8 cellular contexts compared by ENCODE assay signal in genomic region chr11:96307748-96308133, GRCh38. TPM values are rescaled to one million over a fixed set of nuclear protein-coding genes. Genes with fewer than 3 reads are reported as not detected.
A peak's percentile ranks its signal among the peaks of the same experiment; 100 is the strongest.
DNase-seq lines count a peak whose midpoint lies in the region; ATAC-seq and TF ChIP-seq lines count a peak whose summit lies in the region.

No MANE protein-coding gene starts in this region.

- H3K4me3 ChIP-seq in RWPE2 (ENCODE audit: severe bottlenecking) (no peak overlapping the region), fibroblast of lung (replicated peaks in 1 of 4; ENCODE audit: control extremely low read depth in 1 of 4, insufficient read depth in 1 of 4, low read depth in 3 of 4, low read length in 4 of 4) (peak overlapping the region; percentile 17 to 48 (median 32))

- H3K27ac ChIP-seq in RWPE2 (ENCODE audit: poor library complexity, severe bottlenecking) (peak overlapping the region; percentile 98), fibroblast of lung (ENCODE audit: insufficient read depth, low read length) (peak overlapping the region; percentile 98)

- TF ChIP-seq CTCF in RWPE2 (IDR thresholded peaks at IDR 0.05; ENCODE audit: poor library complexity, severe bottlenecking) (no peak), fibroblast of lung (conservative IDR thresholded peaks at IDR 0.05 in 1 of 2, IDR thresholded peaks at IDR 0.05 in 1 of 2; ENCODE audit: low read depth in 1 of 2, low read length in 2 of 2) (no peak)

- peak; percentile 73 for ATAC-seq in RWPE2 (ENCODE audit: low read depth)
- no peak for ATAC-seq in HG03460 (IDR thresholded peaks at IDR 0.05; ENCODE audit: unreplicated experiment)

- H3K79me2 ChIP-seq in fibroblast of lung (ENCODE audit: control insufficient read depth, insufficient read depth, low read length) = peaks cover 48% of the 10 kb centered on the region

- H3K9ac ChIP-seq in fibroblast of lung (ENCODE audit: insufficient read depth, low read length) = peak overlapping the region; percentile 69

- H2AFZ ChIP-seq in fibroblast of lung (ENCODE audit: low read length) = no peak overlapping the region

- H3K36me3 ChIP-seq in RWPE2 (ENCODE audit: low read depth) (no peaks in the 10 kb centered on the region), fibroblast of lung (ENCODE audit: control insufficient read depth, insufficient read depth, low read length) (no peaks in the 10 kb centered on the region)

- peak; percentile 96 for DNase-seq in EH (ENCODE audit: low read depth)
- no peak for DNase-seq in RWPE2 (ENCODE audit: low spot score)
- peak; percentile 93 to 94 for DNase-seq in fibroblast of lung (ENCODE audit: low read depth in 2 of 2)
- peak; percentile 71 for DNase-seq in pulmonary artery endothelial cell (ENCODE audit: low read depth, low spot score)
- no peak for DNase-seq in SKM-1 treated with dmso at 0.1 percent for 144 hours (lab: John Stamatoyannopoulos, UW; ENCODE audit: unreplicated experiment)
- no peak for DNase-seq in stimulated activated CD4-positive, alpha-beta T cell treated with anti-CD3 and anti-CD28 coated beads, Interleukin-15, amount 100 ng/mL, for 24 hours
- DNase-seq in NCI-H2171 (lab: John Stamatoyannopoulos, UW) = no peak

- H3K27me3 ChIP-seq in RWPE2 (ENCODE audit: insufficient read depth, poor library complexity, severe bottlenecking) = no peaks in the 10 kb centered on the region
- no peaks in the 10 kb centered on the region for H3K27me3 ChIP-seq in fibroblast of lung (ENCODE audit: control insufficient read depth, insufficient read depth, low read length)

- peak overlapping the region; percentile 94 for H3K4me2 ChIP-seq in fibroblast of lung (ENCODE audit: extremely low read depth, insufficient read depth, low read length)

- H3K9me3 ChIP-seq in RWPE2 (ENCODE audit: severe bottlenecking) (no peaks in the 10 kb centered on the region), fibroblast of lung (ENCODE audit: control insufficient read depth, insufficient read depth, low read depth, low read length) (no peaks in the 10 kb centered on the region)

- H4K20me1 ChIP-seq in fibroblast of lung (ENCODE audit: control insufficient read depth, extremely low read depth, insufficient read depth, low read length) = no peaks in the 10 kb centered on the region

- H3K4me1 ChIP-seq in RWPE2 (ENCODE audit: insufficient read depth, poor library complexity, severe bottlenecking) (peaks cover 84% of the 10 kb centered on the region), fibroblast of lung (ENCODE audit: control insufficient read depth, extremely low read depth, insufficient read depth, low read length) (peaks cover 40% of the 10 kb centered on the region)

RNA-seq across cellular contexts. Expression of gene MAML2, which starts 35.3 kb away (rescaled TPM):
- total RNA-seq in fibroblast of lung (9.8 and 13.0 TPM in 2 replicates), pulmonary artery endothelial cell (3.5 and 4.7 TPM in 2 replicates)
- polyA plus RNA-seq in fibroblast of lung = 16.0 and 19.0 TPM in 2 replicates
- 7.8 and 11.8 TPM in 2 replicates for polyA plus RNA-seq in fibroblast of lung (2012)
- polyA minus RNA-seq in fibroblast of lung (ENCODE audit: low replicate concordance) = 10.7 and 11.9 TPM in 2 replicates

Comparison
In these comparisons a context has a peak if more than half of its experiments do, and no peak if none do; other contexts are left out.
1. DNase-seq: peak in EH (single experiment), fibroblast of lung (2 of 2) and pulmonary artery endothelial cell (single experiment); none in RWPE2 (single experiment), SKM-1 treated with dmso at 0.1 percent for 144 hours (single experiment), stimulated activated CD4-positive, alpha-beta T cell treated with anti-CD3 and anti-CD28 coated beads, Interleukin-15, amount 100 ng/mL, for 24 hours (single experiment) and NCI-H2171 (single experiment).